Comparison of ENCODE assay signal across 1 cellular context in the genomic region with DNA sequence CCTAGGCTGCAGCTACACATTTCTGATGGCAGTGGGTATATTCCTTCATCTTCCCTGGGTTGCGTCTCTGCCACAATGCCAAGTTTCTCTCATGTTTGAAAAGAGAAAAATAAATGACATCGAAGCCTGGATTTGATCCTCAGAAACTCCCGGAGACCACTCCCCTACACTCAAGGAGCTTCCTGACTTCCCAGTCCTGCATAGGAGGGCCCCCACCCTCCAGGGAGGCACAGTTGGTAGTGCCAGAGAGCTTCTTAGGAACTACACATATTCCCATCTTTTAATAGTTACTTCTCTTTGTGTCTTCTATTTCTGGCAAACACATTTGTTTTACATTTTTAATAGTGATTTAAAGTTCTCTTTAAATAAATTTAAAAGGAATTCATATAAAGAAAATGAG.
TF ChIP-seq lines count a peak whose summit lies in the region.

No MANE protein-coding gene starts in this region.

TF ChIP-seq in GM23338, 12 proteins besides CTCF, POLR2A, EP300 and RAD21 (continued from another document):
- TF ChIP-seq, protein P1, sequence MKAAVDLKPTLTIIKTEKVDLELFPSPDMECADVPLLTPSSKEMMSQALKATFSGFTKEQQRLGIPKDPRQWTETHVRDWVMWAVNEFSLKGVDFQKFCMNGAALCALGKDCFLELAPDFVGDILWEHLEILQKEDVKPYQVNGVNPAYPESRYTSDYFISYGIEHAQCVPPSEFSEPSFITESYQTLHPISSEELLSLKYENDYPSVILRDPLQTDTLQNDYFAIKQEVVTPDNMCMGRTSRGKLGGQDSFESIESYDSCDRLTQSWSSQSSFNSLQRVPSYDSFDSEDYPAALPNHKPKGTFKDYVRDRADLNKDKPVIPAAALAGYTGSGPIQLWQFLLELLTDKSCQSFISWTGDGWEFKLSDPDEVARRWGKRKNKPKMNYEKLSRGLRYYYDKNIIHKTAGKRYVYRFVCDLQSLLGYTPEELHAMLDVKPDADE (IDR thresholded peaks at IDR 0.05) = no peak
- TF ChIP-seq EZH2 (IDR thresholded peaks at IDR 0.05; ENCODE audit: low read depth, unreplicated experiment) (no peak), JUNB (IDR thresholded peaks at IDR 0.05; ENCODE audit: unreplicated experiment) (no peak), STAT1 (IDR thresholded peaks at IDR 0.05; ENCODE audit: unreplicated experiment) (no peak), EZH2phosphoT487 (IDR thresholded peaks at IDR 0.05; ENCODE audit: unreplicated experiment) (no peak), POLR2AphosphoS5 (IDR thresholded peaks at IDR 0.05; ENCODE audit: low read depth) (no peak), ZNF114 (CRISPR knock-in tag; IDR thresholded peaks at IDR 0.05) (no peak), CREB1 (CRISPR knock-in tag; IDR thresholded peaks at IDR 0.05; ENCODE audit: low read depth) (no peak)
- TF ChIP-seq, protein P2, sequence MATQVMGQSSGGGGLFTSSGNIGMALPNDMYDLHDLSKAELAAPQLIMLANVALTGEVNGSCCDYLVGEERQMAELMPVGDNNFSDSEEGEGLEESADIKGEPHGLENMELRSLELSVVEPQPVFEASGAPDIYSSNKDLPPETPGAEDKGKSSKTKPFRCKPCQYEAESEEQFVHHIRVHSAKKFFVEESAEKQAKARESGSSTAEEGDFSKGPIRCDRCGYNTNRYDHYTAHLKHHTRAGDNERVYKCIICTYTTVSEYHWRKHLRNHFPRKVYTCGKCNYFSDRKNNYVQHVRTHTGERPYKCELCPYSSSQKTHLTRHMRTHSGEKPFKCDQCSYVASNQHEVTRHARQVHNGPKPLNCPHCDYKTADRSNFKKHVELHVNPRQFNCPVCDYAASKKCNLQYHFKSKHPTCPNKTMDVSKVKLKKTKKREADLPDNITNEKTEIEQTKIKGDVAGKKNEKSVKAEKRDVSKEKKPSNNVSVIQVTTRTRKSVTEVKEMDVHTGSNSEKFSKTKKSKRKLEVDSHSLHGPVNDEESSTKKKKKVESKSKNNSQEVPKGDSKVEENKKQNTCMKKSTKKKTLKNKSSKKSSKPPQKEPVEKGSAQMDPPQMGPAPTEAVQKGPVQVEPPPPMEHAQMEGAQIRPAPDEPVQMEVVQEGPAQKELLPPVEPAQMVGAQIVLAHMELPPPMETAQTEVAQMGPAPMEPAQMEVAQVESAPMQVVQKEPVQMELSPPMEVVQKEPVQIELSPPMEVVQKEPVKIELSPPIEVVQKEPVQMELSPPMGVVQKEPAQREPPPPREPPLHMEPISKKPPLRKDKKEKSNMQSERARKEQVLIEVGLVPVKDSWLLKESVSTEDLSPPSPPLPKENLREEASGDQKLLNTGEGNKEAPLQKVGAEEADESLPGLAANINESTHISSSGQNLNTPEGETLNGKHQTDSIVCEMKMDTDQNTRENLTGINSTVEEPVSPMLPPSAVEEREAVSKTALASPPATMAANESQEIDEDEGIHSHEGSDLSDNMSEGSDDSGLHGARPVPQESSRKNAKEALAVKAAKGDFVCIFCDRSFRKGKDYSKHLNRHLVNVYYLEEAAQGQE (IDR thresholded peaks at IDR 0.05; ENCODE audit: unreplicated experiment) = no peak
